In genomic region chr16:50270510-50271147, GRCh38 we compare ENCODE assay signal across 16 cellular contexts. TPM values are rescaled to one million over a fixed set of nuclear protein-coding genes. Genes with fewer than 3 reads are reported as not detected.
DNase-seq lines count a peak whose midpoint lies in the region; ATAC-seq and TF ChIP-seq lines count a peak whose summit lies in the region.
"Had no signal": no experiment of that assay in that cellular context is flagged by ENCODE, and none has a peak within 500 bp of the region (broad histone marks: within the 10 kb centered on the region; RNA-seq: fewer than 3 reads in every experiment).

No MANE protein-coding gene starts in this region.

- H3K4me3 Mint-ChIP-seq in CD4-positive, alpha-beta T cell, result peak overlapping the region; percentile 99
- peak overlapping the region in 1 of 8 donors; percentile 36 for H3K4me3 Mint-ChIP-seq in naive B cell

- no peak for ATAC-seq in CD4-positive, alpha-beta T cell (ENCODE audit: poor library complexity)
- ATAC-seq in naive B cell (ENCODE audit: low read depth in 2 of 2) (no peak), HG03025 (IDR thresholded peaks at IDR 0.05; ENCODE audit: low FRiP score, unreplicated experiment) (no peak)

- H3K27ac Mint-ChIP-seq in CD4-positive, alpha-beta T cell, result peak overlapping the region; percentile 100
- H3K27ac Mint-ChIP-seq in naive B cell, result peak overlapping the region in 4 of 6 donors; percentile 15 to 89 (median 45)

- H3K27me3 ChIP-seq in CD4-positive, alpha-beta T cell (ENCODE audit: control insufficient read depth, insufficient read depth, low read length), result no peaks in the 10 kb centered on the region
- H3K27me3 ChIP-seq in stomach, result no peaks in the 10 kb centered on the region

- no peaks in the 10 kb centered on the region for H3K9me3 Mint-ChIP-seq in CD4-positive, alpha-beta T cell
- H3K9me3 Mint-ChIP-seq in naive B cell, result no peaks in the 10 kb centered on the region

- WGBS in stomach, 5 donors, result 89 to 95% (median 90%) methylated on average over 10 to 13 of the region's 13 CpGs

- H3K4me1 ChIP-seq in stomach, result peaks cover 4 to 71% (median 17%) of the 10 kb centered on the region in 4 donors
- H3K4me1 ChIP-seq: Caco-2, HAP-1 had no signal

- DNase-seq in NOMO-1 (lab: John Stamatoyannopoulos, UW; ENCODE audit: unreplicated experiment in 2 of 2) (peak; percentile 9 to 36), NOMO-1 treated with dmso at 0.1 percent for 144 hours (lab: John Stamatoyannopoulos, UW; ENCODE audit: unreplicated experiment) (no peak), naive B cell (no peak), erythroblast (lab: John Stamatoyannopoulos, UW) (no peak), stomach (no peak)
- DNase-seq in CD4-positive, alpha-beta T cell, result no peak
- DNase-seq in activated naive CD4-positive, alpha-beta T cell treated with anti-CD3 and anti-CD28 coated beads, Interleukin-2, amount 50 U/mL, for 16 hours, result peak; percentile 12
- DNase-seq: activated CD8-positive, alpha-beta memory T cell treated with anti-CD3 and anti-CD28 coated beads, Interleukin-2, amount 50 U/mL, for 48 hours; Caco-2; NCI-H1694 treated with DMSO at 0.1 percent for 48 hours; NCI-H69; small intestine had no signal

- H3K27ac ChIP-seq in CD4-positive, alpha-beta T cell (ENCODE audit: low read depth, low read length), result peak overlapping the region; percentile 93
- no peak overlapping the region for H3K27ac ChIP-seq in stomach
- H3K27ac ChIP-seq: KMS-11 had no signal

- H3K36me3 ChIP-seq in stomach, result no peaks in the 10 kb centered on the region
- H3K36me3 ChIP-seq: HAP-1 had no signal

- H3K9me3 ChIP-seq in CD4-positive, alpha-beta T cell (ENCODE audit: control insufficient read depth, low read length), result no peaks in the 10 kb centered on the region
- H3K9me3 ChIP-seq in stomach, result no peaks in the 10 kb centered on the region
- H3K9me3 ChIP-seq: Caco-2, HAP-1 had no signal

- POLR2A ChIA-PET in CD4-positive, alpha-beta T cell (lab: Charles Lee), result interaction anchor here (6.3 kb wide), 1 partner anchor 10 kb away, joined by 77 read pairs; no protein-coding TSS in a partner anchor

- CTCF ChIA-PET in CD4-positive, alpha-beta T cell (lab: Charles Lee), result interaction anchor here (1.0 to 1.2 kb wide), 2 partner anchors 9 to 99 kb away, joined by 3 read pairs; partner anchors contain the start of gene BRD7

- no peak overlapping the region for H3K4me3 ChIP-seq in stomach
- H3K4me3 ChIP-seq: HAP-1, lung had no signal

- TF ChIP-seq POLR2A in erythroblast (IDR thresholded peaks at IDR 0.05; ENCODE audit: low read length) (no peak), stomach (IDR thresholded peaks at IDR 0.05) (no peak)

- no peak for TF ChIP-seq EP300 in stomach (IDR thresholded peaks at IDR 0.05)

- H3K36me3 Mint-ChIP-seq in CD4-positive, alpha-beta T cell (ENCODE audit: low read depth), result peaks cover 62% of the 10 kb centered on the region
- H3K36me3 Mint-ChIP-seq in naive B cell, result no peaks in the 10 kb centered on the region

- no peak for TF ChIP-seq CTCF in CD4-positive, alpha-beta T cell (IDR thresholded peaks at IDR 0.05)
- no peak for TF ChIP-seq CTCF in stomach (IDR thresholded peaks at IDR 0.05)

- H3K27me3 Mint-ChIP-seq in CD4-positive, alpha-beta T cell, result no peaks in the 10 kb centered on the region
- no peaks in the 10 kb centered on the region for H3K27me3 Mint-ChIP-seq in naive B cell

- intact Hi-C loops in CD4-positive, alpha-beta T cell (cut with DNase I, micrococcal nuclease), result loop anchor here in 1 of 2 experiments (10.0 kb wide), 1 partner anchor 116 kb away; the partner anchor contains the start of gene TENT4B
- intact Hi-C loops in stomach (cut with DNase I; ENCODE audit: low total_unique reads), result no loop called here

- peaks cover 94% of the 10 kb centered on the region for H3K4me1 Mint-ChIP-seq in CD4-positive, alpha-beta T cell (ENCODE audit: low read depth)
- H3K4me1 Mint-ChIP-seq in naive B cell, result peaks cover 55 to 96% (median 90%) of the 10 kb centered on the region in 3 donors

RNA-seq across cellular contexts. Expression of gene ADCY7, which starts 4.3 kb away (rescaled TPM):
- total RNA-seq in CD4-positive, alpha-beta T cell, result 100 to 1,000 TPM; 136 to 147 TPM
- polyA plus RNA-seq in naive B cell (ENCODE audit: low read depth in 6 of 6) (10 to 100 TPM; 23.0 to 42.8 (median 35.9) TPM), stomach (1 to 10 TPM in 2 of 3 donors, under 1 TPM in 1; 0.76 to 4.4 (median 3.7) TPM)
- total RNA-seq in stomach, result 100 to 1,000 TPM in 1 of 5 donors, 10 to 100 TPM in 4; 15.1 to 216 (median 33.3) TPM

Comparison
In these comparisons a context has a peak if more than half of its experiments do, and no peak if none do; other contexts are left out.
1. DNase-seq: peak in NOMO-1 (2 of 2) and activated naive CD4-positive, alpha-beta T cell treated with anti-CD3 and anti-CD28 coated beads, Interleukin-2, amount 50 U/mL, for 16 hours (single experiment); none in NOMO-1 treated with dmso at 0.1 percent for 144 hours (single experiment), CD4-positive, alpha-beta T cell (0 of 10), naive B cell (single experiment), erythroblast (0 of 2) and stomach (single experiment).